Comparison of ENCODE assay signal across 8 cellular contexts in the genomic region with DNA sequence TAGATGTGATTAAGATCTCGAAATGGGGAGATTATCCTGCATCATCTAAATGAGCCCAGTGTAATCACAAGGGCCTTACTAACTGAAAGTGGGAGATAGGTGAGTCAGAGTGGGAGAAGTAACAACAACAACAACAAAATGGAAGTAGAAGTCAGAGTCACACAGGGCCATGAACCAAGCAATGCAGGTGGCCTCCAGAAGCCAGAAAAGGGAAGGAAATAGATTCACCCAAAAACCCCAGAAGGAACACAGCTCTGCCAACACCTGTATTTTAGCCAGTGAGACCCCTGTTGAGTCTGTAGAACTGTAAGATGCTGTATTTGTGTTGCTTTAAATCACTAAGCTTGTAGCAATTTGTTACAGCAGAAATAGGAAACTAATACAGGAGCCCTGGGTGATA. TPM values are rescaled to one million over a fixed set of nuclear protein-coding genes. Genes with fewer than 3 reads are reported as not detected.
A peak's percentile ranks its signal among the peaks of the same experiment; 100 is the strongest.
DNase-seq lines count a peak whose midpoint lies in the region; ATAC-seq, FAIRE-seq and TF ChIP-seq lines count a peak whose summit lies in the region.

No MANE protein-coding gene starts in this region.

- peak overlapping the region; percentile 97 for H3K4me2 ChIP-seq in A549

- CTCF ChIA-PET in A549 (lab: Yijun Ruan, JAX), result interaction anchor here (1.0 to 22.4 kb wide), 6 partner anchors 9 to 87 kb away, joined by 3 to 665 read pairs (median 36); no protein-coding TSS in a partner anchor

- no peak for FAIRE-seq in A549 (lab: Jason Lieb, UNC)
- FAIRE-seq in H54 (lab: Jason Lieb, UNC), result no peak

- H3K9me3 ChIP-seq in A549, result no peaks in the 10 kb centered on the region

- peaks cover 39% of the 10 kb centered on the region for H3K27me3 Mint-ChIP-seq in endothelial cell (ENCODE audit: unreplicated experiment)

- ATAC-seq in A549, result no peak
- ATAC-seq in HG03571 (IDR thresholded peaks at IDR 0.05; ENCODE audit: unreplicated experiment), result peak; percentile 21

- POLR2A ChIA-PET in A549 (lab: Yijun Ruan, JAX), result no interaction called here

- peak overlapping the region; percentile 87; the same call in 2 of the 3 replicates for H3K4me3 ChIP-seq in A549

- no peak for TF ChIP-seq POLR2A in A549 (IDR thresholded peaks at IDR 0.05; ENCODE audit: low read length)
- no peak for TF ChIP-seq POLR2A in H54 (IDR thresholded peaks at IDR 0.05; ENCODE audit: low read depth, low read length)

- H3K9me3 Mint-ChIP-seq in endothelial cell (ENCODE audit: unreplicated experiment), result peaks cover 3% of the 10 kb centered on the region

- peak overlapping the region; percentile 97 to 99; a peak in 3 of 6 replicates for H3K27ac ChIP-seq in A549

- TF ChIP-seq CTCF in A549 (IDR thresholded peaks at IDR 0.05) (no peak), endothelial cell (IDR thresholded peaks at IDR 0.05; ENCODE audit: unreplicated experiment) (no peak)

- H3K4me1 ChIP-seq in A549, result peaks cover 75% of the 10 kb centered on the region

- no peak for DNase-seq in A549 (ENCODE audit: low read depth in 1 of 2, low spot score in 1 of 2)
- DNase-seq in GM19238 (ENCODE audit: insufficient read length, low spot score), result peak; percentile 47
- no peak for DNase-seq in endothelial cell (ENCODE audit: low spot score)
- no peak for DNase-seq in H54 (ENCODE audit: insufficient read length, low spot score)
- DNase-seq in SKM-1 treated with dmso at 0.1 percent for 144 hours (lab: John Stamatoyannopoulos, UW; ENCODE audit: unreplicated experiment), result no peak
- DNase-seq in NCI-H1092 treated with DMSO at 0.1 percent for 48 hours (lab: John Stamatoyannopoulos, UW), result no peak
- no peak for DNase-seq in AG08395 (ENCODE audit: low spot score)

- TF ChIP-seq RAD21 in A549 (conservative IDR thresholded peaks at IDR 0.05 in 1 of 2, IDR thresholded peaks at IDR 0.05 in 1 of 2), result no peak

- H3K4me3 Mint-ChIP-seq in endothelial cell (ENCODE audit: unreplicated experiment), result no peak overlapping the region

- H3K27ac Mint-ChIP-seq in endothelial cell (ENCODE audit: unreplicated experiment), result peak overlapping the region; percentile 58

- H3K4me1 Mint-ChIP-seq in endothelial cell (ENCODE audit: unreplicated experiment), result peaks cover 32% of the 10 kb centered on the region

- peaks cover 49% of the 10 kb centered on the region for H3K36me3 Mint-ChIP-seq in endothelial cell (ENCODE audit: low read depth, unreplicated experiment)

- 71% methylated on average over 1 of the region's 1 CpG for WGBS in A549 (ENCODE audit: missing lambda C conversion rate)

- TF ChIP-seq EP300 in A549 (IDR thresholded peaks at IDR 0.05), result no peak

TF ChIP-seq in A549, 52 proteins besides CTCF, POLR2A, EP300 and RAD21 (continues in another document):
- TF ChIP-seq CBX8 (IDR thresholded peaks at IDR 0.05) (no peak), NPAS2 (CRISPR knock-in tag; IDR thresholded peaks at IDR 0.05; ENCODE audit: borderline replicate concordance) (no peak), CEBPB (IDR thresholded peaks at IDR 0.05) (no peak), TFCP2L1 (CRISPR knock-in tag; IDR thresholded peaks at IDR 0.05) (no peak), RCOR1 (IDR thresholded peaks at IDR 0.05; ENCODE audit: low read depth, low read length) (no peak), KDM1A (IDR thresholded peaks at IDR 0.05; ENCODE audit: low read depth) (no peak), CHD4 (IDR thresholded peaks at IDR 0.05; ENCODE audit: borderline replicate concordance) (no peak), HEYL (CRISPR knock-in tag; IDR thresholded peaks at IDR 0.05) (no peak), RARB (CRISPR knock-in tag; IDR thresholded peaks at IDR 0.05) (no peak), HOXB5 (CRISPR knock-in tag; IDR thresholded peaks at IDR 0.05) (no peak), KDM5A (IDR thresholded peaks at IDR 0.05) (no peak)
- TF ChIP-seq, protein P1, sequence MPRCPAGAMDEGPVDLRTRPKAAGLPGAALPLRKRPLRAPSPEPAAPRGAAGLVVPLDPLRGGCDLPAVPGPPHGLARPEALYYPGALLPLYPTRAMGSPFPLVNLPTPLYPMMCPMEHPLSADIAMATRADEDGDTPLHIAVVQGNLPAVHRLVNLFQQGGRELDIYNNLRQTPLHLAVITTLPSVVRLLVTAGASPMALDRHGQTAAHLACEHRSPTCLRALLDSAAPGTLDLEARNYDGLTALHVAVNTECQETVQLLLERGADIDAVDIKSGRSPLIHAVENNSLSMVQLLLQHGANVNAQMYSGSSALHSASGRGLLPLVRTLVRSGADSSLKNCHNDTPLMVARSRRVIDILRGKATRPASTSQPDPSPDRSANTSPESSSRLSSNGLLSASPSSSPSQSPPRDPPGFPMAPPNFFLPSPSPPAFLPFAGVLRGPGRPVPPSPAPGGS (IDR thresholded peaks at IDR 0.05), result no peak
- TF ChIP-seq, protein P2, sequence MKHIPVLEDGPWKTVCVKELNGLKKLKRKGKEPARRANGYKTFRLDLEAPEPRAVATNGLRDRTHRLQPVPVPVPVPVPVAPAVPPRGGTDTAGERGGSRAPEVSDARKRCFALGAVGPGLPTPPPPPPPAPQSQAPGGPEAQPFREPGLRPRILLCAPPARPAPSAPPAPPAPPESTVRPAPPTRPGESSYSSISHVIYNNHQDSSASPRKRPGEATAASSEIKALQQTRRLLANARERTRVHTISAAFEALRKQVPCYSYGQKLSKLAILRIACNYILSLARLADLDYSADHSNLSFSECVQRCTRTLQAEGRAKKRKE (CRISPR knock-in tag; IDR thresholded peaks at IDR 0.05; ENCODE audit: low read depth), result no peak
- TF ChIP-seq, protein P3, sequence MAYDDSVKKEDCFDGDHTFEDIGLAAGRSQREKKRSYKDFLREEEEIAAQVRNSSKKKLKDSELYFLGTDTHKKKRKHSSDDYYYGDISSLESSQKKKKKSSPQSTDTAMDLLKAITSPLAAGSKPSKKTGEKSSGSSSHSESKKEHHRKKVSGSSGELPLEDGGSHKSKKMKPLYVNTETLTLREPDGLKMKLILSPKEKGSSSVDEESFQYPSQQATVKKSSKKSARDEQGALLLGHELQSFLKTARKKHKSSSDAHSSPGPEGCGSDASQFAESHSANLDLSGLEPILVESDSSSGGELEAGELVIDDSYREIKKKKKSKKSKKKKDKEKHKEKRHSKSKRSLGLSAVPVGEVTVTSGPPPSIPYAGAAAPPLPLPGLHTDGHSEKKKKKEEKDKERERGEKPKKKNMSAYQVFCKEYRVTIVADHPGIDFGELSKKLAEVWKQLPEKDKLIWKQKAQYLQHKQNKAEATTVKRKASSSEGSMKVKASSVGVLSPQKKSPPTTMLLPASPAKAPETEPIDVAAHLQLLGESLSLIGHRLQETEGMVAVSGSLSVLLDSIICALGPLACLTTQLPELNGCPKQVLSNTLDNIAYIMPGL (CRISPR knock-in tag; IDR thresholded peaks at IDR 0.05; ENCODE audit: borderline replicate concordance), result no peak

RNA-seq across cellular contexts. Expression of a gene that starts 4.1 kb away (rescaled TPM):
- 533 and 536 TPM in 2 replicates for polyA plus RNA-seq in A549 (2011; rRNA removed)
- polyA plus RNA-seq in A549 (2012; cell fraction: cytosol; rRNA removed), result 1,020 and 1,221 TPM in 2 replicates
- polyA plus RNA-seq in A549 (2012; cell fraction: nucleus; rRNA removed), result 1,181 and 1,326 TPM in 2 replicates
- polyA plus RNA-seq in A549 (2017; fragmentation: RNase III; extraction: RNeasy Plus Mini Kit Qiagen cat#74134 plus additional on column Dnase treatment), result 781 to 811 TPM (median 806 TPM) in 3 replicates
- polyA minus RNA-seq in A549 (2011; rRNA and poly(A)+ RNA removed), result 437 and 484 TPM in 2 replicates
- total RNA-seq in endothelial cell (ENCODE audit: unreplicated experiment), result 95.2 TPM

RNA-seq across cellular contexts. Expression of a gene that starts 21.3 kb away (rescaled TPM):
- 0.50 and 0.67 TPM in 2 replicates for polyA plus RNA-seq in A549 (2011; rRNA removed)
- polyA plus RNA-seq in A549 (2012; cell fraction: cytosol; rRNA removed), result 0.31 and 0.46 TPM in 2 replicates
- 0.40 and 0.86 TPM in 2 replicates for polyA plus RNA-seq in A549 (2012; cell fraction: nucleus; rRNA removed)
- 0.76 to 0.89 TPM (median 0.87 TPM) in 3 replicates for polyA plus RNA-seq in A549 (2017; fragmentation: RNase III; extraction: RNeasy Plus Mini Kit Qiagen cat#74134 plus additional on column Dnase treatment)
- 0.39 TPM in 1 of 2 replicates, not detected in the other for polyA minus RNA-seq in A549 (2011; rRNA and poly(A)+ RNA removed)
- total RNA-seq in endothelial cell (ENCODE audit: unreplicated experiment), result 1.0 TPM

RNA-seq across cellular contexts. Expression of a gene that starts 24.2 kb away (rescaled TPM):
- polyA plus RNA-seq in A549 (2011; rRNA removed) (0.05 and 0.06 TPM in 2 replicates), A549 (2017; fragmentation: RNase III; extraction: RNeasy Plus Mini Kit Qiagen cat#74134 plus additional on column Dnase treatment) (0.49 to 0.54 TPM (median 0.50 TPM) in 3 replicates)
- 0.26 and 0.34 TPM in 2 replicates for polyA plus RNA-seq in A549 (2012; cell fraction: cytosol; rRNA removed)
- 1.0 and 1.2 TPM in 2 replicates for polyA plus RNA-seq in A549 (2012; cell fraction: nucleus; rRNA removed)
- 0.10 and 0.12 TPM in 2 replicates for polyA minus RNA-seq in A549 (2011; rRNA and poly(A)+ RNA removed)
- total RNA-seq in endothelial cell (ENCODE audit: unreplicated experiment), result 2.2 TPM

RNA-seq across cellular contexts. Expression of a gene that starts 32.8 kb away (rescaled TPM):
- polyA plus RNA-seq in A549 (2011; rRNA removed) (0.21 and 0.25 TPM in 2 replicates), A549 (2017; fragmentation: RNase III; extraction: RNeasy Plus Mini Kit Qiagen cat#74134 plus additional on column Dnase treatment) (0.16 to 0.28 TPM (median 0.22 TPM) in 3 replicates)
- polyA plus RNA-seq in A549 (2012; cell fraction: cytosol; rRNA removed), result 0.08 and 0.14 TPM in 2 replicates
- polyA plus RNA-seq in A549 (2012; cell fraction: nucleus; rRNA removed), result 0.08 and 0.27 TPM in 2 replicates
- polyA minus RNA-seq in A549 (2011; rRNA and poly(A)+ RNA removed), result 0.54 and 0.78 TPM in 2 replicates
- not detected for total RNA-seq in endothelial cell (ENCODE audit: unreplicated experiment)

RNA-seq across cellular contexts. Expression of a gene that starts 58.8 kb away (rescaled TPM):
- 0.04 TPM in 1 of 2 replicates, not detected in the other for polyA plus RNA-seq in A549 (2011; rRNA removed)
- 0.05 and 0.07 TPM in 2 replicates for polyA plus RNA-seq in A549 (2012; cell fraction: cytosol; rRNA removed)
- 0.14 and 0.15 TPM in 2 replicates for polyA plus RNA-seq in A549 (2012; cell fraction: nucleus; rRNA removed)
- polyA plus RNA-seq in A549 (2017; fragmentation: RNase III; extraction: RNeasy Plus Mini Kit Qiagen cat#74134 plus additional on column Dnase treatment), result 0.05 to 0.09 TPM in 2 of 3 replicates, not detected in the other
- polyA minus RNA-seq in A549 (2011; rRNA and poly(A)+ RNA removed), result not detected in 2 replicates
- total RNA-seq in endothelial cell (ENCODE audit: unreplicated experiment), result not detected
